Comparison of ENCODE assay signal across 1 cellular context in the genomic region with DNA sequence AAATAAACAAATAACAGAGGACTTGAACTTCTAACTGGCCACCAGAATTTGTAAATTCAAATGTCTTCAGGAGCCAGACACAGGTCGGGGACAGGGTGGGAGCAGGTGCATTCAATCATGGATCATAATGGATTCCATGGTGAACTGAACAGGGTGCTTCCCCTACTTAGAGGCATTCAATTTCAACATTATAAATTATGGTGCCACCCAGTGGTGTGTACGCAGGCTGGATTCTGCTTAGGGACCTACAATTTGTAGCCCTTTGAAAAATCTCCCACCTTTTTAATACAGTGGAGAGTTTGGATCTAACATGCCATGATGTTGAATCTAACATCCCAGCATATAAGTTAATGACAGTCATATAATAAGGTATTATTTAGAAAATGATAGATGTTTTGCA.
TF ChIP-seq lines count a peak whose summit lies in the region.

No MANE protein-coding gene starts in this region.

TF ChIP-seq in HepG2, 621 proteins besides CTCF, POLR2A, EP300 and RAD21 (continued from another document):
- TF ChIP-seq, protein P1, sequence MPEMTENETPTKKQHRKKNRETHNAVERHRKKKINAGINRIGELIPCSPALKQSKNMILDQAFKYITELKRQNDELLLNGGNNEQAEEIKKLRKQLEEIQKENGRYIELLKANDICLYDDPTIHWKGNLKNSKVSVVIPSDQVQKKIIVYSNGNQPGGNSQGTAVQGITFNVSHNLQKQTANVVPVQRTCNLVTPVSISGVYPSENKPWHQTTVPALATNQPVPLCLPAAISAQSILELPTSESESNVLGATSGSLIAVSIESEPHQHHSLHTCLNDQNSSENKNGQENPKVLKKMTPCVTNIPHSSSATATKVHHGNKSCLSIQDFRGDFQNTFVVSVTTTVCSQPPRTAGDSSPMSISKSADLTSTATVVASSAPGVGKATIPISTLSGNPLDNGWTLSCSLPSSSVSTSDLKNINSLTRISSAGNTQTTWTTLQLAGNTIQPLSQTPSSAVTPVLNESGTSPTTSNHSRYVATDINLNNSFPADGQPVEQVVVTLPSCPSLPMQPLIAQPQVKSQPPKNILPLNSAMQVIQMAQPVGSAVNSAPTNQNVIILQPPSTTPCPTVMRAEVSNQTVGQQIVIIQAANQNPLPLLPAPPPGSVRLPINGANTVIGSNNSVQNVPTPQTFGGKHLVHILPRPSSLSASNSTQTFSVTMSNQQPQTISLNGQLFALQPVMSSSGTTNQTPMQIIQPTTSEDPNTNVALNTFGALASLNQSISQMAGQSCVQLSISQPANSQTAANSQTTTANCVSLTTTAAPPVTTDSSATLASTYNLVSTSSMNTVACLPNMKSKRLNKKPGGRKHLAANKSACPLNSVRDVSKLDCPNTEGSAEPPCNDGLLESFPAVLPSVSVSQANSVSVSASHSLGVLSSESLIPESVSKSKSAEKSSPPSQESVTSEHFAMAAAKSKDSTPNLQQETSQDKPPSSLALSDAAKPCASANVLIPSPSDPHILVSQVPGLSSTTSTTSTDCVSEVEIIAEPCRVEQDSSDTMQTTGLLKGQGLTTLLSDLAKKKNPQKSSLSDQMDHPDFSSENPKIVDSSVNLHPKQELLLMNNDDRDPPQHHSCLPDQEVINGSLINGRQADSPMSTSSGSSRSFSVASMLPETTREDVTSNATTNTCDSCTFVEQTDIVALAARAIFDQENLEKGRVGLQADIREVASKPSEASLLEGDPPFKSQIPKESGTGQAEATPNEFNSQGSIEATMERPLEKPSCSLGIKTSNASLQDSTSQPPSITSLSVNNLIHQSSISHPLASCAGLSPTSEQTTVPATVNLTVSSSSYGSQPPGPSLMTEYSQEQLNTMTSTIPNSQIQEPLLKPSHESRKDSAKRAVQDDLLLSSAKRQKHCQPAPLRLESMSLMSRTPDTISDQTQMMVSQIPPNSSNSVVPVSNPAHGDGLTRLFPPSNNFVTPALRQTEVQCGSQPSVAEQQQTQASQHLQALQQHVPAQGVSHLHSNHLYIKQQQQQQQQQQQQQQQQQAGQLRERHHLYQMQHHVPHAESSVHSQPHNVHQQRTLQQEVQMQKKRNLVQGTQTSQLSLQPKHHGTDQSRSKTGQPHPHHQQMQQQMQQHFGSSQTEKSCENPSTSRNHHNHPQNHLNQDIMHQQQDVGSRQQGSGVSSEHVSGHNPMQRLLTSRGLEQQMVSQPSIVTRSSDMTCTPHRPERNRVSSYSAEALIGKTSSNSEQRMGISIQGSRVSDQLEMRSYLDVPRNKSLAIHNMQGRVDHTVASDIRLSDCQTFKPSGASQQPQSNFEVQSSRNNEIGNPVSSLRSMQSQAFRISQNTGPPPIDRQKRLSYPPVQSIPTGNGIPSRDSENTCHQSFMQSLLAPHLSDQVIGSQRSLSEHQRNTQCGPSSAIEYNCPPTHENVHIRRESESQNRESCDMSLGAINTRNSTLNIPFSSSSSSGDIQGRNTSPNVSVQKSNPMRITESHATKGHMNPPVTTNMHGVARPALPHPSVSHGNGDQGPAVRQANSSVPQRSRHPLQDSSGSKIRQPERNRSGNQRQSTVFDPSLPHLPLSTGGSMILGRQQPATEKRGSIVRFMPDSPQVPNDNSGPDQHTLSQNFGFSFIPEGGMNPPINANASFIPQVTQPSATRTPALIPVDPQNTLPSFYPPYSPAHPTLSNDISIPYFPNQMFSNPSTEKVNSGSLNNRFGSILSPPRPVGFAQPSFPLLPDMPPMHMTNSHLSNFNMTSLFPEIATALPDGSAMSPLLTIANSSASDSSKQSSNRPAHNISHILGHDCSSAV (CRISPR knock-in tag; IDR thresholded peaks at IDR 0.05; ENCODE audit: borderline replicate concordance), result no peak
- TF ChIP-seq STAT5B (CRISPR knock-in tag; IDR thresholded peaks at IDR 0.05), result no peak
- TF ChIP-seq CBX2 (IDR thresholded peaks at IDR 0.05; ENCODE audit: low read depth, low read length), result no peak
- TF ChIP-seq CBX2 (CRISPR knock-in tag; IDR thresholded peaks at IDR 0.05; ENCODE audit: low read depth), result no peak
- TF ChIP-seq ATM (IDR thresholded peaks at IDR 0.05; ENCODE audit: borderline replicate concordance), result no peak
- no peak for TF ChIP-seq RFXAP (CRISPR knock-in tag; IDR thresholded peaks at IDR 0.05; ENCODE audit: borderline replicate concordance)
- TF ChIP-seq ZBTB21 (CRISPR knock-in tag; IDR thresholded peaks at IDR 0.05), result no peak
- TF ChIP-seq ZBTB1 (CRISPR knock-in tag; IDR thresholded peaks at IDR 0.05; ENCODE audit: borderline replicate concordance), result no peak
- TF ChIP-seq, protein P2, sequence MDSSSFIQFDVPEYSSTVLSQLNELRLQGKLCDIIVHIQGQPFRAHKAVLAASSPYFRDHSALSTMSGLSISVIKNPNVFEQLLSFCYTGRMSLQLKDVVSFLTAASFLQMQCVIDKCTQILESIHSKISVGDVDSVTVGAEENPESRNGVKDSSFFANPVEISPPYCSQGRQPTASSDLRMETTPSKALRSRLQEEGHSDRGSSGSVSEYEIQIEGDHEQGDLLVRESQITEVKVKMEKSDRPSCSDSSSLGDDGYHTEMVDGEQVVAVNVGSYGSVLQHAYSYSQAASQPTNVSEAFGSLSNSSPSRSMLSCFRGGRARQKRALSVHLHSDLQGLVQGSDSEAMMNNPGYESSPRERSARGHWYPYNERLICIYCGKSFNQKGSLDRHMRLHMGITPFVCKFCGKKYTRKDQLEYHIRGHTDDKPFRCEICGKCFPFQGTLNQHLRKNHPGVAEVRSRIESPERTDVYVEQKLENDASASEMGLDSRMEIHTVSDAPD (CRISPR knock-in tag; IDR thresholded peaks at IDR 0.05), result no peak
- no peak for TF ChIP-seq HNRNPLL (IDR thresholded peaks at IDR 0.05; ENCODE audit: low read depth, low read length, poor library complexity, severe bottlenecking)
- TF ChIP-seq ZKSCAN1 (IDR thresholded peaks at IDR 0.05; ENCODE audit: low read length), result no peak
- TF ChIP-seq RFXANK (CRISPR knock-in tag; IDR thresholded peaks at IDR 0.05), result no peak
- no peak for TF ChIP-seq ZNF30 (CRISPR knock-in tag; IDR thresholded peaks at IDR 0.05)
- TF ChIP-seq TBX2 (CRISPR knock-in tag; IDR thresholded peaks at IDR 0.05; ENCODE audit: borderline replicate concordance), result no peak
- no peak for TF ChIP-seq MYC (CRISPR knock-in tag; IDR thresholded peaks at IDR 0.05; ENCODE audit: borderline replicate concordance)
- TF ChIP-seq SMAD1 (CRISPR knock-in tag; IDR thresholded peaks at IDR 0.05; ENCODE audit: borderline replicate concordance, low read depth), result no peak
- TF ChIP-seq, protein P3, sequence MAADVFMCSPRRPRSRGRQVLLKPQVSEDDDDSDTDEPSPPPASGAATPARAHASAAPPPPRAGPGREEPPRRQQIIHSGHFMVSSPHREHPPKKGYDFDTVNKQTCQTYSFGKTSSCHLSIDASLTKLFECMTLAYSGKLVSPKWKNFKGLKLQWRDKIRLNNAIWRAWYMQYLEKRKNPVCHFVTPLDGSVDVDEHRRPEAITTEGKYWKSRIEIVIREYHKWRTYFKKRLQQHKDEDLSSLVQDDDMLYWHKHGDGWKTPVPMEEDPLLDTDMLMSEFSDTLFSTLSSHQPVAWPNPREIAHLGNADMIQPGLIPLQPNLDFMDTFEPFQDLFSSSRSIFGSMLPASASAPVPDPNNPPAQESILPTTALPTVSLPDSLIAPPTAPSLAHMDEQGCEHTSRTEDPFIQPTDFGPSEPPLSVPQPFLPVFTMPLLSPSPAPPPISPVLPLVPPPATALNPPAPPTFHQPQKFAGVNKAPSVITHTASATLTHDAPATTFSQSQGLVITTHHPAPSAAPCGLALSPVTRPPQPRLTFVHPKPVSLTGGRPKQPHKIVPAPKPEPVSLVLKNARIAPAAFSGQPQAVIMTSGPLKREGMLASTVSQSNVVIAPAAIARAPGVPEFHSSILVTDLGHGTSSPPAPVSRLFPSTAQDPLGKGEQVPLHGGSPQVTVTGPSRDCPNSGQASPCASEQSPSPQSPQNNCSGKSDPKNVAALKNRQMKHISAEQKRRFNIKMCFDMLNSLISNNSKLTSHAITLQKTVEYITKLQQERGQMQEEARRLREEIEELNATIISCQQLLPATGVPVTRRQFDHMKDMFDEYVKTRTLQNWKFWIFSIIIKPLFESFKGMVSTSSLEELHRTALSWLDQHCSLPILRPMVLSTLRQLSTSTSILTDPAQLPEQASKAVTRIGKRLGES (CRISPR knock-in tag; IDR thresholded peaks at IDR 0.05; ENCODE audit: borderline replicate concordance), result no peak
